Comparison of ENCODE assay signal across 9 cellular contexts in the genomic region with DNA sequence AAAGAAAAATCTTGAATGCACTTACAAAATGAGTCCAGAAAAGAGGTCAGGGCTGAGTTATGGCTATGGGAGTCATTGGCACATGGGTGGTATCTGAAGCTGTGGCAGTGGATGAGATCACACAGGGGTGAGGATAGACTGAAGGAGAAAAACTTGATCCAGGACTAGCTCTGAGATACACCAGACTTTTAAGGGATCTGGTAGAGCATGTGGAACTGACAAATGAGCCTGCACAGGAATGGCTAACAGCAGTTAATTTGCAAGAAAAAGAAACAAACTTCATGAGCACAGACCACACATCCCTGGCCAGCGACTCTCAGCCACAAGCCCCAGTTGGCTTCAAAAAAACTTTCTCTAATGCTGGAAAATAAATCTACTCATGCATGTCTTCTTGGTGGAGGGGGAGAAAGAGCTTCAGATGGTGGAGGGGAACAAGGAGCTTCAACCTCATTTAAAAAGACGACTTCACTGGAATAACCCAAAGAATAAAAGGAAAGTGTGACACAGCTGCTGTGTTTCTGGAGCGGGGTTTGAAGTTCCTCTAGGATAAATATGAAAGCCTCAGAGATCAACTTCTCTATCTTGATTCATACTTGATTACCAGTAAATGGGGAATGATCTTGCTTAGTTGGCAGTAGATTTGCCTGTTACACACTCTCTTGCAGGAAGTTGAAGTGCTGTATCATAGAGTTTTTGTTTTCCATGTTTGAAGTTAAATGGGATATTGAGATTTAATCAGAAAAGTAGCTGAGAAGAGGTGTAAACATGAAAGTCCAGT. TPM values are rescaled to one million over a fixed set of nuclear protein-coding genes. Genes with fewer than 3 reads are reported as not detected.
A peak's percentile ranks its signal among the peaks of the same experiment; 100 is the strongest.
DNase-seq lines count a peak whose midpoint lies in the region; ATAC-seq and TF ChIP-seq lines count a peak whose summit lies in the region.
"Had no signal": no experiment of that assay in that cellular context is flagged by ENCODE, and none has a peak within 500 bp of the region (broad histone marks: within the 10 kb centered on the region; RNA-seq: fewer than 3 reads in every experiment).

No MANE protein-coding gene starts in this region.

- no peaks in the 10 kb centered on the region for H3K27me3 ChIP-seq in MG63
- no peaks in the 10 kb centered on the region for H3K27me3 ChIP-seq in esophagus muscularis mucosa
- no peaks in the 10 kb centered on the region for H3K27me3 ChIP-seq in skeletal muscle satellite cell (ENCODE audit: control insufficient read depth, insufficient read depth, low read length)
- H3K27me3 ChIP-seq in H7 (ENCODE audit: control insufficient read depth, insufficient read depth, low read length): no peaks in the 10 kb centered on the region
- no peaks in the 10 kb centered on the region for H3K27me3 ChIP-seq in right cardiac atrium (ENCODE audit: control insufficient read depth, insufficient read depth)

- H3K4me1 ChIP-seq in esophagus muscularis mucosa: peaks cover 14 to 77% (median 70%) of the 10 kb centered on the region in 4 donors
- peaks cover 24% of the 10 kb centered on the region for H3K4me1 ChIP-seq in skeletal muscle satellite cell (ENCODE audit: control insufficient read depth, insufficient read depth, low read length)
- peaks cover 3% of the 10 kb centered on the region for H3K4me1 ChIP-seq in right cardiac atrium (ENCODE audit: control insufficient read depth, insufficient read depth, low read length)

- H3K27ac ChIP-seq in esophagus muscularis mucosa (replicated peaks in 1 of 4) (peak overlapping the region; percentile 62 to 72 (median 70)), right cardiac atrium (ENCODE audit: low read length) (no peak overlapping the region)

- no peak overlapping the region for H3K9ac ChIP-seq in skeletal muscle satellite cell (ENCODE audit: low read depth, low read length)

- intact Hi-C loops in esophagus muscularis mucosa (cut with DNase I) (no loop called here), right cardiac atrium (cut with DNase I) (no loop called here)

- H3K36me3 ChIP-seq in MG63 (peaks cover 2% of the 10 kb centered on the region; the same call in 1 of the 2 replicates), esophagus muscularis mucosa (peaks cover 0 to 3% (median 0%) of the 10 kb centered on the region in 4 donors), skeletal muscle satellite cell (ENCODE audit: insufficient read depth, low read length) (no peaks in the 10 kb centered on the region), H7 (replicated peaks; ENCODE audit: control insufficient read depth, insufficient read depth, low read length) (no peaks in the 10 kb centered on the region)

- DNase-seq in ELF-1 (ENCODE audit: low read depth, low spot score): peak; percentile 54
- DNase-seq in MG63: peak; percentile 30
- DNase-seq in esophagus muscularis mucosa (ENCODE audit: extremely low spot score): no peak
- DNase-seq in NCI-H1105 treated with DMSO at 0.1 percent for 48 hours (lab: John Stamatoyannopoulos, UW): no peak
- DNase-seq in H7: no peak
- DNase-seq in right cardiac atrium: no peak
- DNase-seq: amygdala had no signal

- no peak for TF ChIP-seq POLR2A in esophagus muscularis mucosa (IDR thresholded peaks at IDR 0.05; ENCODE audit: low read depth)

- H3K4me3 ChIP-seq in MG63 (peak overlapping the region; percentile 21), esophagus muscularis mucosa (peak overlapping the region in 1 of 4 donors; percentile 17), skeletal muscle satellite cell (ENCODE audit: low read length) (no peak overlapping the region), H7 (ENCODE audit: insufficient read depth, low read depth, low read length) (no peak overlapping the region), right cardiac atrium (ENCODE audit: low read length) (no peak overlapping the region)

- TF ChIP-seq CTCF in esophagus muscularis mucosa (IDR thresholded peaks at IDR 0.05): no peak

- no peak for TF ChIP-seq EP300 in esophagus muscularis mucosa (IDR thresholded peaks at IDR 0.05)

- no peaks in the 10 kb centered on the region for H3K9me3 ChIP-seq in MG63
- H3K9me3 ChIP-seq in esophagus muscularis mucosa: no peaks in the 10 kb centered on the region
- H3K9me3 ChIP-seq in skeletal muscle satellite cell (replicated peaks; ENCODE audit: low read length): no peaks in the 10 kb centered on the region
- H3K9me3 ChIP-seq in right cardiac atrium (ENCODE audit: control insufficient read depth, low read length): no peaks in the 10 kb centered on the region

- peak overlapping the region; percentile 21 for H3K4me2 ChIP-seq in skeletal muscle satellite cell (ENCODE audit: low read length)

- ATAC-seq in HG03571 (IDR thresholded peaks at IDR 0.05; ENCODE audit: unreplicated experiment) (no peak), right cardiac atrium (no peak)

- 24% methylated on average over 3 of the region's 3 CpGs for WGBS in esophagus muscularis mucosa
- 62% methylated on average over 3 of the region's 3 CpGs for WGBS in right cardiac atrium

RNA-seq across cellular contexts. Expression of gene TNFAIP8, which starts 33.7 kb away (rescaled TPM):
- total RNA-seq in MG63 (2014; rRNA removed; shearing (Covaris generic); ENCODE audit: low replicate concordance): 12.1 and 22.2 TPM in 2 replicates
- total RNA-seq in esophagus muscularis mucosa: 10 to 100 TPM; 20.2 to 26.2 (median 22.5) TPM
- 20.5 and 25.1 TPM in 2 replicates for total RNA-seq in skeletal muscle satellite cell (2012; rRNA removed)
- total RNA-seq in H7 (2014; rRNA removed; shearing (Covaris generic)): 38.6 and 45.8 TPM in 2 replicates
- total RNA-seq in right cardiac atrium: 1 to 10 TPM; 4.1 to 5.9 (median 4.5) TPM
- polyA plus RNA-seq in right cardiac atrium: 2.7 TPM

Comparison
In these comparisons a context has a peak if more than half of its experiments do, and no peak if none do; other contexts are left out.
1. DNase-seq: peak in ELF-1 (single experiment) and MG63 (single experiment); none in esophagus muscularis mucosa (single experiment), NCI-H1105 treated with DMSO at 0.1 percent for 48 hours (single experiment), H7 (single experiment) and right cardiac atrium (0 of 3).